8 cellular contexts compared by ENCODE assay signal in genomic region chr11:820655-821512, GRCh38. TPM values are rescaled to one million over a fixed set of nuclear protein-coding genes. Genes with fewer than 3 reads are reported as not detected.
DNase-seq lines count a peak whose midpoint lies in the region; ATAC-seq and TF ChIP-seq lines count a peak whose summit lies in the region.

No MANE protein-coding gene starts in this region.

- H3K27me3 Mint-ChIP-seq in CD4-positive, CD25-positive, alpha-beta regulatory T cell, result no peaks in the 10 kb centered on the region
- H3K27me3 Mint-ChIP-seq in memory B cell, result no peaks in the 10 kb centered on the region

- H3K9me3 ChIP-seq in CD4-positive, CD25-positive, alpha-beta regulatory T cell (ENCODE audit: control insufficient read depth in 2 of 2, low read length in 2 of 2), result no peaks in the 10 kb centered on the region
- H3K9me3 ChIP-seq in colonic mucosa, result no peaks in the 10 kb centered on the region

- no peak for ATAC-seq in CD4-positive, CD25-positive, alpha-beta regulatory T cell (ENCODE audit: low read depth in 2 of 2)
- ATAC-seq in memory B cell (ENCODE audit: low read depth) (no peak), HG02623 (IDR thresholded peaks at IDR 0.05; ENCODE audit: unreplicated experiment) (no peak), GM18873 (IDR thresholded peaks at IDR 0.05; ENCODE audit: low FRiP score, unreplicated experiment) (no peak)

- H3K4me3 Mint-ChIP-seq in CD4-positive, CD25-positive, alpha-beta regulatory T cell, result peak overlapping the region; percentile 90 to 95 (median 92)
- H3K4me3 Mint-ChIP-seq in memory B cell, result peak overlapping the region; percentile 88

- H3K4me3 ChIP-seq in CD4-positive, CD25-positive, alpha-beta regulatory T cell (ENCODE audit: low read depth, low read length), result peak overlapping the region; percentile 55
- H3K4me3 ChIP-seq in colonic mucosa (peak overlapping the region; percentile 70), urinary bladder (ENCODE audit: low read depth, low read length) (peak overlapping the region; percentile 94)

- no peaks in the 10 kb centered on the region for H3K9me3 Mint-ChIP-seq in CD4-positive, CD25-positive, alpha-beta regulatory T cell
- H3K9me3 Mint-ChIP-seq in memory B cell, result no peaks in the 10 kb centered on the region

- peak overlapping the region in 2 of 3 donors; percentile 59 to 75 for H3K27ac Mint-ChIP-seq in CD4-positive, CD25-positive, alpha-beta regulatory T cell
- no peak overlapping the region for H3K27ac Mint-ChIP-seq in memory B cell

- peaks cover 21% of the 10 kb centered on the region for H3K4me1 ChIP-seq in CD4-positive, CD25-positive, alpha-beta regulatory T cell (ENCODE audit: control insufficient read depth, insufficient read depth, low read length, poor library complexity, severe bottlenecking)
- peaks cover 42% of the 10 kb centered on the region for H3K4me1 ChIP-seq in colonic mucosa
- H3K4me1 ChIP-seq in urinary bladder (ENCODE audit: insufficient read depth), result no peaks in the 10 kb centered on the region

- H3K9ac ChIP-seq in colonic mucosa (ENCODE audit: low read depth in 2 of 2, low read length in 2 of 2), result peak overlapping the region; percentile 83 to 93

- no peak for TF ChIP-seq CTCF in colonic mucosa (IDR thresholded peaks at IDR 0.05)

- no peaks in the 10 kb centered on the region for H3K27me3 ChIP-seq in CD4-positive, CD25-positive, alpha-beta regulatory T cell (ENCODE audit: control insufficient read depth, insufficient read depth, low read length)
- no peaks in the 10 kb centered on the region for H3K27me3 ChIP-seq in colonic mucosa

- intact Hi-C loops in colonic mucosa (cut with DNase I), result no loop called here

- H3K27ac ChIP-seq in CD4-positive, CD25-positive, alpha-beta regulatory T cell (ENCODE audit: insufficient read depth, low read length, poor library complexity, severe bottlenecking), result peak overlapping the region; percentile 96
- H3K27ac ChIP-seq in colonic mucosa, result peak overlapping the region; percentile 98
- peak overlapping the region; percentile 43 for H3K27ac ChIP-seq in urinary bladder (ENCODE audit: low read depth)

- peaks cover 10% of the 10 kb centered on the region for H3K36me3 Mint-ChIP-seq in CD4-positive, CD25-positive, alpha-beta regulatory T cell
- peaks cover 6% of the 10 kb centered on the region for H3K36me3 Mint-ChIP-seq in memory B cell

- H3K4me1 Mint-ChIP-seq in CD4-positive, CD25-positive, alpha-beta regulatory T cell, result peaks cover 0 to 27% (median 8%) of the 10 kb centered on the region in 4 donors
- peaks cover 9% of the 10 kb centered on the region for H3K4me1 Mint-ChIP-seq in memory B cell

- 64% methylated on average over 11 of the region's 11 CpGs for WGBS in urinary bladder

- no peak for DNase-seq in CD4-positive, CD25-positive, alpha-beta regulatory T cell
- DNase-seq in MV-4-11 (lab: John Stamatoyannopoulos, UW) (peak; percentile 35), colonic mucosa (peak; percentile 80), memory B cell (ENCODE audit: low spot score in 2 of 2) (no peak), ecto neural progenitor cell (ENCODE audit: low spot score) (no peak)

- H3K36me3 ChIP-seq in CD4-positive, CD25-positive, alpha-beta regulatory T cell (ENCODE audit: control insufficient read depth, insufficient read depth, low read length), result peaks cover 10% of the 10 kb centered on the region
- H3K36me3 ChIP-seq in colonic mucosa (peaks cover 7% of the 10 kb centered on the region), urinary bladder (ENCODE audit: insufficient read depth) (peaks cover 5% of the 10 kb centered on the region)

RNA-seq across cellular contexts. Expression of gene PNPLA2, which starts 2.2 kb away (rescaled TPM):
- 195 TPM for total RNA-seq in CD4-positive, CD25-positive, alpha-beta regulatory T cell
- polyA plus RNA-seq in CD4-positive, CD25-positive, alpha-beta regulatory T cell, result 10 to 100 TPM; 23.9 to 28.0 (median 24.6) TPM
- total RNA-seq in colonic mucosa (100 to 1,000 TPM; 139 to 155 TPM), urinary bladder (13.6 TPM)
- polyA plus RNA-seq in urinary bladder, result 131 TPM

RNA-seq across cellular contexts. Expression of gene CRACR2B, which starts 6.8 kb away (rescaled TPM):
- total RNA-seq in CD4-positive, CD25-positive, alpha-beta regulatory T cell, result 1.2 TPM
- under 1 TPM in 3 of 4 donors, not detected in 1; 0.11 to 0.24 (median 0.18) TPM for polyA plus RNA-seq in CD4-positive, CD25-positive, alpha-beta regulatory T cell
- total RNA-seq in colonic mucosa (100 to 1,000 TPM in 1 of 2 donors, 10 to 100 TPM in 1; 97.3 to 108 TPM), urinary bladder (5.9 TPM)
- polyA plus RNA-seq in urinary bladder, result 20.2 TPM

RNA-seq across cellular contexts. Expression of gene RPLP2, which starts 11.1 kb away (rescaled TPM):
- total RNA-seq in CD4-positive, CD25-positive, alpha-beta regulatory T cell, result 2,852 TPM
- 1,000 to 10,000 TPM; 2,313 to 3,705 (median 3,130) TPM for polyA plus RNA-seq in CD4-positive, CD25-positive, alpha-beta regulatory T cell
- total RNA-seq in colonic mucosa (1,000 to 10,000 TPM; 2,068 to 2,303 TPM), urinary bladder (189 TPM)
- polyA plus RNA-seq in urinary bladder, result 1,859 TPM

RNA-seq across cellular contexts. Expression of gene CD151, which starts 11.9 kb away (rescaled TPM):
- total RNA-seq in CD4-positive, CD25-positive, alpha-beta regulatory T cell, result 20.7 TPM
- polyA plus RNA-seq in CD4-positive, CD25-positive, alpha-beta regulatory T cell, result 10 to 100 TPM in 2 of 4 donors, 1 to 10 TPM in 2; 5.5 to 15.9 (median 8.8) TPM
- total RNA-seq in colonic mucosa (100 to 1,000 TPM; 371 to 396 TPM), urinary bladder (115 TPM)
- polyA plus RNA-seq in urinary bladder, result 692 TPM

RNA-seq across cellular contexts. Expression of gene PIDD1, which starts 15.9 kb away (rescaled TPM):
- 31.7 TPM for total RNA-seq in CD4-positive, CD25-positive, alpha-beta regulatory T cell
- 1 to 10 TPM; 1.8 to 6.7 (median 4.3) TPM for polyA plus RNA-seq in CD4-positive, CD25-positive, alpha-beta regulatory T cell
- total RNA-seq in colonic mucosa (10 to 100 TPM; 17.7 to 47.5 TPM), urinary bladder (7.2 TPM)
- 12.4 TPM for polyA plus RNA-seq in urinary bladder

Comparison
In these comparisons a context has a peak if more than half of its experiments do, and no peak if none do; other contexts are left out.
1. DNase-seq: peak in MV-4-11 (single experiment) and colonic mucosa (single experiment); none in CD4-positive, CD25-positive, alpha-beta regulatory T cell (0 of 3), memory B cell (0 of 2) and ecto neural progenitor cell (single experiment).
2. H3K27ac ChIP-seq: peak in every context shown above with its lines; median percentile 98 in colonic mucosa; 96 in CD4-positive, CD25-positive, alpha-beta regulatory T cell; 43 in urinary bladder.
3. RNA of gene CRACR2B, which starts 6.8 kb away (total RNA-seq): 97.3 to 108 TPM in colonic mucosa; 5.9 TPM in urinary bladder (single experiment) and 1.2 TPM in CD4-positive, CD25-positive, alpha-beta regulatory T cell (single experiment); every median in the first group is over 10 times any median in the second.
4. RNA of gene RPLP2, which starts 11.1 kb away (total RNA-seq): 2,852 TPM in CD4-positive, CD25-positive, alpha-beta regulatory T cell (single experiment) and 2,068 to 2,303 TPM in colonic mucosa; 189 TPM in urinary bladder (single experiment); every median in the first group is over 10 times any median in the second.
5. Peak in every context shown above with its lines, with median percentiles within 50 percentile points of each other: H3K4me3 ChIP-seq.